ENCODE assay signal across 22 cellular contexts in genomic region chr4:98891533-98892337, GRCh38. TPM values are rescaled to one million over a fixed set of nuclear protein-coding genes. Genes with fewer than 3 reads are reported as not detected.
DNase-seq lines count a peak whose midpoint lies in the region; ATAC-seq, FAIRE-seq and TF ChIP-seq lines count a peak whose summit lies in the region.
"Had no signal": no experiment of that assay in that cellular context is flagged by ENCODE, and none has a peak within 500 bp of the region (broad histone marks: within the 10 kb centered on the region; RNA-seq: fewer than 3 reads in every experiment).

No MANE protein-coding gene starts in this region.

- H3K4me1 Mint-ChIP-seq in activated naive CD4-positive, alpha-beta T cell treated with anti-CD3 and anti-CD28 coated beads, Interleukin-2, amount 50 U/mL, for 24 hours: peaks cover 42% of the 10 kb centered on the region

- H3K9me3 ChIP-seq in ascending aorta (no peaks in the 10 kb centered on the region), keratinocyte (ENCODE audit: control insufficient read depth, low read depth, low read length) (no peaks in the 10 kb centered on the region), gastroesophageal sphincter (no peaks in the 10 kb centered on the region), GM23248 (ENCODE audit: low read depth) (no peaks in the 10 kb centered on the region)
- H3K9me3 ChIP-seq: HAP-1 had no signal

- H3K4me3 Mint-ChIP-seq in activated naive CD4-positive, alpha-beta T cell treated with anti-CD3 and anti-CD28 coated beads, Interleukin-2, amount 50 U/mL, for 24 hours: no peak overlapping the region
- H3K4me3 Mint-ChIP-seq: CD4-positive, CD25-positive, alpha-beta regulatory T cell; GM23338; HFFc6; IgD-negative memory B cell had no signal

- intact Hi-C loops in ascending aorta (cut with DNase I): no loop called here

- H3K36me3 Mint-ChIP-seq in activated naive CD4-positive, alpha-beta T cell treated with anti-CD3 and anti-CD28 coated beads, Interleukin-2, amount 50 U/mL, for 24 hours: peaks cover 40% of the 10 kb centered on the region

- H4K20me1 ChIP-seq in keratinocyte (ENCODE audit: control insufficient read depth, extremely low read depth, insufficient read depth, low read length) (no peaks in the 10 kb centered on the region), GM23248 (ENCODE audit: insufficient read depth) (no peaks in the 10 kb centered on the region)

- H2AFZ ChIP-seq in keratinocyte (ENCODE audit: control insufficient read depth, low read length) (no peak overlapping the region), GM23248 (no peak overlapping the region)
- H2AFZ ChIP-seq: GM23338 had no signal

- no peaks in the 10 kb centered on the region for H3K27me3 Mint-ChIP-seq in activated naive CD4-positive, alpha-beta T cell treated with anti-CD3 and anti-CD28 coated beads, Interleukin-2, amount 50 U/mL, for 24 hours
- H3K27me3 Mint-ChIP-seq: CD4-positive, CD25-positive, alpha-beta regulatory T cell; IgD-negative memory B cell had no signal

- H3K4me2 ChIP-seq in keratinocyte (ENCODE audit: control insufficient read depth, extremely low read depth, insufficient read depth, low read depth, low read length) (no peak overlapping the region), GM23248 (ENCODE audit: unreplicated experiment) (no peak overlapping the region)
- H3K4me2 ChIP-seq: BLaER1, GM23338 had no signal

- dilution Hi-C loops in keratinocyte (cut with MboI; ENCODE audit: extremely low pct_ligation_motif_present, low sequenced_read_pairs): no loop called here

- 80 to 98% methylated on average over 1 to 9 of the region's 11 CpGs for WGBS in gastroesophageal sphincter (ENCODE audit: low coverage in 1 of 2), 2 donors
- 92 to 93% methylated on average over 11 of the region's 11 CpGs for WGBS in GM23248 (ENCODE audit: low coverage in 1 of 2, low lambda C conversion rate in 2 of 2, missing lambda C conversion rate in 2 of 2), 2 experiments

- H3K4me3 ChIP-seq in ascending aorta: no peak overlapping the region
- H3K4me3 ChIP-seq in keratinocyte (ENCODE audit: control insufficient read depth in 2 of 3, extremely low read depth in 1 of 3, insufficient read depth in 2 of 3, low read depth in 1 of 3, low read length in 3 of 3): no peak overlapping the region
- H3K4me3 ChIP-seq in gastroesophageal sphincter: no peak overlapping the region
- H3K4me3 ChIP-seq in GM23248: no peak overlapping the region
- H3K4me3 ChIP-seq: BLaER1, GM23338, HAP-1, SK-N-MC had no signal

- no peak overlapping the region for H3K9ac ChIP-seq in keratinocyte (ENCODE audit: control insufficient read depth, extremely low read depth, insufficient read depth, low read length)
- H3K9ac ChIP-seq in GM23248: no peak overlapping the region
- H3K9ac ChIP-seq: BLaER1 had no signal

- H3K27me3 ChIP-seq in ascending aorta (no peaks in the 10 kb centered on the region), keratinocyte (ENCODE audit: control insufficient read depth, extremely low read depth, insufficient read depth, low read length) (no peaks in the 10 kb centered on the region), gastroesophageal sphincter (no peaks in the 10 kb centered on the region), GM23248 (replicated peaks; ENCODE audit: insufficient read depth) (no peaks in the 10 kb centered on the region)
- H3K27me3 ChIP-seq: BLaER1 had no signal

- ATAC-seq in gastroesophageal sphincter: no peak

- TF ChIP-seq CTCF in RWPE1 (conservative IDR thresholded peaks at IDR 0.05; ENCODE audit: low read depth) (no peak), ascending aorta (IDR thresholded peaks at IDR 0.05) (no peak), keratinocyte (optimal IDR thresholded peaks at IDR 0.05 in 1 of 3, IDR thresholded peaks at IDR 0.05 in 1 of 3, conservative IDR thresholded peaks at IDR 0.05 in 1 of 3; ENCODE audit: extremely low read depth in 1 of 3, insufficient read depth in 2 of 3, low read length in 3 of 3) (no peak), gastroesophageal sphincter (IDR thresholded peaks at IDR 0.05) (no peak)

- peaks cover 15% of the 10 kb centered on the region for H3F3A ChIP-seq in GM23248 (ENCODE audit: insufficient read depth)

- in situ Hi-C loops in GM23248 (cut with MboI): no loop called here

- H3K27ac ChIP-seq in RWPE1 (peak overlapping the region; percentile 55; the same call in 1 of the 2 replicates), ascending aorta (peak overlapping the region; percentile 33 to 38), keratinocyte (ENCODE audit: control insufficient read depth, insufficient read depth, low read length) (peak overlapping the region; percentile 24), gastroesophageal sphincter (no peak overlapping the region), GM23248 (no peak overlapping the region)
- H3K27ac ChIP-seq: BLaER1, SK-N-MC had no signal

- CTCF ChIA-PET in RWPE1 (lab: Yijun Ruan, JAX): interaction anchor here (0.8 kb wide), 1 partner anchor 38 kb away, joined by 5 read pairs; no protein-coding TSS in a partner anchor

- H3K79me2 ChIP-seq in keratinocyte (ENCODE audit: control insufficient read depth, insufficient read depth, low read length) (peaks cover 61% of the 10 kb centered on the region), GM23248 (ENCODE audit: insufficient read depth) (peaks cover 98% of the 10 kb centered on the region)

- H3K9me2 ChIP-seq in GM23248 (ENCODE audit: insufficient read depth): no peaks in the 10 kb centered on the region

- H3K27ac Mint-ChIP-seq in activated naive CD4-positive, alpha-beta T cell treated with anti-CD3 and anti-CD28 coated beads, Interleukin-2, amount 50 U/mL, for 24 hours: peak overlapping the region; percentile 65

- H3K9me3 Mint-ChIP-seq in activated naive CD4-positive, alpha-beta T cell treated with anti-CD3 and anti-CD28 coated beads, Interleukin-2, amount 50 U/mL, for 24 hours: no peaks in the 10 kb centered on the region
- H3K9me3 Mint-ChIP-seq: GM23338, HFFc6, IgD-negative memory B cell had no signal

- no peaks in the 10 kb centered on the region for H3K9me1 ChIP-seq in keratinocyte (ENCODE audit: control insufficient read depth, extremely low read depth, insufficient read depth, low read length)

- H3K36me3 ChIP-seq in ascending aorta: peaks cover 11 to 15% of the 10 kb centered on the region in 2 donors
- peaks cover 2 to 4% of the 10 kb centered on the region in 2 experiments for H3K36me3 ChIP-seq in keratinocyte (ENCODE audit: control insufficient read depth in 2 of 2, extremely low read depth in 1 of 2, insufficient read depth in 2 of 2, low read length in 2 of 2)
- H3K36me3 ChIP-seq in gastroesophageal sphincter: peaks cover 0 to 51% of the 10 kb centered on the region in 2 donors
- peaks cover 54% of the 10 kb centered on the region for H3K36me3 ChIP-seq in GM23248 (ENCODE audit: low read depth)

- no peak for TF ChIP-seq POLR2A in gastroesophageal sphincter (IDR thresholded peaks at IDR 0.05)

- H3K4me1 ChIP-seq in ascending aorta: peaks cover 0 to 2% of the 10 kb centered on the region in 2 donors
- peaks cover 12% of the 10 kb centered on the region for H3K4me1 ChIP-seq in keratinocyte (ENCODE audit: control insufficient read depth, extremely low read depth, insufficient read depth, low read length)
- H3K4me1 ChIP-seq in gastroesophageal sphincter: peaks cover 0 to 4% (median 0%) of the 10 kb centered on the region in 3 donors
- H3K4me1 ChIP-seq in GM23248 (ENCODE audit: insufficient read depth): no peaks in the 10 kb centered on the region
- H3K4me1 ChIP-seq: BLaER1, HAP-1 had no signal

- POLR2A ChIA-PET in RWPE1 (lab: Yijun Ruan, JAX; ENCODE audit: low non-redundant PET): no interaction called here

- TF ChIP-seq EP300 in gastroesophageal sphincter (IDR thresholded peaks at IDR 0.05): no peak

- FAIRE-seq in keratinocyte (lab: Jason Lieb, UNC): no peak

- DNase-seq in activated naive CD4-positive, alpha-beta T cell treated with anti-CD3 and anti-CD28 coated beads, Interleukin-2, amount 50 U/mL, for 16 hours: no peak
- no peak for DNase-seq in RWPE1 (ENCODE audit: low spot score)
- no peak for DNase-seq in ascending aorta (ENCODE audit: low spot score in 2 of 2)
- no peak for DNase-seq in keratinocyte (ENCODE audit: low read depth, low spot score)
- DNase-seq in HPDE6-E6E7 (ENCODE audit: extremely low spot score): no peak
- DNase-seq in GM23248: no peak
- DNase-seq: CD4-positive, CD25-positive, alpha-beta regulatory T cell; HFFc6; NCI-H1092; NCI-H1417 treated with DMSO at 0.1 percent for 48 hours; NCI-H1694 treated with DMSO at 0.1 percent for 48 hours; NCI-H2081; NCI-H2227 treated with DMSO at 0.1 percent for 48 hours; NCI-H526 treated with DMSO at 0.1 percent for 48 hours; SIG-M5 had no signal

RNA-seq across cellular contexts. Expression of gene EIF4E, which starts 37.2 kb away (rescaled TPM):
- total RNA-seq in ascending aorta: 6.0 TPM
- 83.2 to 150 TPM (median 146 TPM) in 3 replicates for polyA plus RNA-seq in keratinocyte
- 346 TPM for polyA plus RNA-seq in keratinocyte (2011; ENCODE audit: low read depth)
- polyA plus RNA-seq in keratinocyte (2011; cell fraction: cytosol; rRNA removed): 115 and 148 TPM in 2 replicates
- 67.9 and 117 TPM in 2 replicates for polyA plus RNA-seq in keratinocyte (2011; cell fraction: nucleus; rRNA removed)
- polyA plus RNA-seq in keratinocyte (2012; ENCODE audit: low replicate concordance): 94.8 and 130 TPM in 2 replicates
- polyA minus RNA-seq in keratinocyte: 11.3 to 112 TPM (median 29.3 TPM) in 3 replicates
- 75.6 TPM for polyA minus RNA-seq in keratinocyte (2011; cell fraction: cytosol; rRNA and poly(A)+ RNA removed)
- polyA minus RNA-seq in keratinocyte (2011; cell fraction: nucleus; rRNA and poly(A)+ RNA removed): 37.8 and 68.3 TPM in 2 replicates
- 100 to 1,000 TPM in 2 of 4 donors, 10 to 100 TPM in 2; 68.3 to 112 (median 97.5) TPM for total RNA-seq in gastroesophageal sphincter
- total RNA-seq in GM23248 (2014; rRNA removed; shearing (Covaris generic)): 133 and 135 TPM in 2 replicates
- polyA plus RNA-seq in GM23248 (2016; fragmentation: Nextera tagmentation; extraction: Ambion mirVana): 105 and 113 TPM in 2 replicates

Comparison
In these comparisons a context has a peak if more than half of its experiments do, and no peak if none do; other contexts are left out.
1. H3K27ac ChIP-seq: peak in RWPE1 (single experiment), ascending aorta (2 of 2) and keratinocyte (single experiment); none in gastroesophageal sphincter (0 of 4) and GM23248 (single experiment).